ENCODE assay signal across 8 cellular contexts in the genomic region with DNA sequence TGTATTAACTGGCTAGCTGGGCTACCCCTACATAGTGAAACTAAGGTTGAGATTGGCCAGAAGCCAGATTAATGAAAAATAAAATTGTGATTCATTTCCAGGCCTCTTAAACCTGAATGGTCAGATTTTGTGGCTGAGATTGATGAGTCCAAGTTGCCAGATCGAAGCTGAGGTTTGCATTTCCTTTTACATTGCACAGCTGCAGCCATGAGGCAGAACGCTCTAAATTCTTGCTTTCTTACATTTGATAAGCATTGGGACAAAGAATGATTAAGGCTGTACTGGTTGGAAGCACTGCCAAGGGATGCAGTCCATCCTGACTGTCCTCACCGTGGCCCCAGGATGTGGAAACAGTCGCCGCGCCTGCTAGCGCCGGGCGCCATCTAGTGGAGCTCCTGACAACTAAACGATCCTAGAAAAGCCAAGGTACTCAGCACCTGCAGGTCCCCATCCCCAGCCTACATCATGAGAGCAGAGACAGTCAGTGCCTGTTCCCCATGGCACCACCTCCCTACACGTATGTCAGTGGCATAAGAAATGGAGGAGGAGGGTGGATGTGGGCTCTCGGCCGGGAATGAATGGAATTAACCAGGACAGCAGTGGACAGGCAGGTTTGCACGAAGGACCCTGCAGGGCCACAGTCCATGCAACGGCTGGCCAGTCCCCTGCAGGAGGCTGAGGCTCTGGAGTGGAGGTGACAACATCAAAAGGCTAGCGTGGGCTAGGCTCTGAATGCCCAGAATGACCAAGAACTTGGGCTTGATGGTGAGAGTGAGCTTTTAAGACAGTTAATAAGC. TPM values are rescaled to one million over a fixed set of nuclear protein-coding genes. Genes with fewer than 3 reads are reported as not detected.
DNase-seq lines count a peak whose midpoint lies in the region; ATAC-seq and TF ChIP-seq lines count a peak whose summit lies in the region.

No MANE protein-coding gene starts in this region.

- H3K36me3 ChIP-seq in mammary epithelial cell (ENCODE audit: insufficient read depth, low read length): peaks cover 26% of the 10 kb centered on the region

- CTCF ChIA-PET in activated B cell treated with CpG ODN at 0.5 μM for 24 hours (lab: Charles Lee) (interaction anchor here (0.9 to 6.3 kb wide), 20 partner anchors 9 to 1000 kb away, joined by 3 to 130 read pairs (median 4); partner anchors contain the start of gene PSMG4), mammary epithelial cell (lab: Charles Lee; ENCODE audit: low non-redundant PET) (interaction anchor here (0.6 to 0.7 kb wide), 6 partner anchors 33 to 473 kb away, joined by 3 to 6 read pairs (median 4); partner anchors contain the start of gene SLC22A23)

- H3K4me3 ChIP-seq in mammary epithelial cell (replicated peaks in 1 of 3; ENCODE audit: insufficient read depth in 1 of 3, low read depth in 2 of 3, low read length in 3 of 3): no peak overlapping the region

- no peaks in the 10 kb centered on the region for H3K27me3 ChIP-seq in mammary epithelial cell (ENCODE audit: insufficient read depth, low read length)

- peaks cover 2% of the 10 kb centered on the region for H3K4me1 Mint-ChIP-seq in activated B cell treated with CpG ODN at 0.5 μM for 24 hours

- TF ChIP-seq CTCF in activated B cell treated with CpG ODN at 0.5 μM for 24 hours (IDR thresholded peaks at IDR 0.05) (no peak), mammary epithelial cell (conservative IDR thresholded peaks at IDR 0.05 in 1 of 2, IDR thresholded peaks at IDR 0.05 in 1 of 2; ENCODE audit: extremely low read depth in 1 of 2, insufficient read depth in 1 of 2, low read depth in 1 of 2, low read length in 2 of 2) (peak; percentile 68 to 98)

- H3K9ac ChIP-seq in mammary epithelial cell (ENCODE audit: insufficient read depth, low read length): no peak overlapping the region

- H3K27me3 Mint-ChIP-seq in activated B cell treated with CpG ODN at 0.5 μM for 24 hours: peaks cover 2% of the 10 kb centered on the region

- H3K4me1 ChIP-seq in mammary epithelial cell (ENCODE audit: insufficient read depth, low read length): peaks cover 12% of the 10 kb centered on the region

- ATAC-seq in GM21529 (IDR thresholded peaks at IDR 0.05; ENCODE audit: unreplicated experiment): peak; percentile 59
- ATAC-seq in activated B cell treated with CpG ODN at 0.5 μM for 24 hours (ENCODE audit: low read depth): peak; percentile 61
- no peak for ATAC-seq in HG03139 (IDR thresholded peaks at IDR 0.05; ENCODE audit: unreplicated experiment)

- dilution Hi-C loops in mammary epithelial cell (cut with HindIII; ENCODE audit: low sequenced_read_pairs): no loop called here

- H3K9me3 Mint-ChIP-seq in activated B cell treated with CpG ODN at 0.5 μM for 24 hours: peaks cover 3% of the 10 kb centered on the region

- H3K4me3 Mint-ChIP-seq in activated B cell treated with CpG ODN at 0.5 μM for 24 hours: no peak overlapping the region

- no peak overlapping the region for H3K27ac ChIP-seq in mammary epithelial cell (ENCODE audit: insufficient read depth, low read depth, low read length)

- BruUV-seq in mammary epithelial cell (replicated peaks; lab: Mats Ljungman, UMichigan): no TSS peak

- intact Hi-C loops in activated B cell treated with CpG ODN at 0.5 μM for 24 hours (cut with micrococcal nuclease): loop anchor here (1.0 to 5.0 kb wide), 3 partner anchors 275 to 735 kb away; partner anchors contain the start of genes NQO2 and SLC22A23
- intact Hi-C loops in mammary epithelial cell (cut with micrococcal nuclease): loop anchor here (1.0 to 5.0 kb wide), 7 partner anchors 120 to 605 kb away; no protein-coding TSS in a partner anchor

- no peaks in the 10 kb centered on the region for H4K20me1 ChIP-seq in mammary epithelial cell (ENCODE audit: insufficient read depth, low read length)

- peaks cover 97% of the 10 kb centered on the region for H3K79me2 ChIP-seq in mammary epithelial cell (ENCODE audit: insufficient read depth, low read length)

- 9% methylated on average over 10 of the region's 16 CpGs for WGBS in mammary epithelial cell (ENCODE audit: low coverage, missing lambda C conversion rate)

- peaks cover 39% of the 10 kb centered on the region for H3K36me3 Mint-ChIP-seq in activated B cell treated with CpG ODN at 0.5 μM for 24 hours (ENCODE audit: low read depth)

- H3K4me2 ChIP-seq in mammary epithelial cell (ENCODE audit: insufficient read depth, low read depth, low read length): peak overlapping the region; percentile 7

- in situ Hi-C loops in mammary epithelial cell (cut with MboI; ENCODE audit: low sequenced_read_pairs in 2 of 2): loop anchor here (5.0 to 10.0 kb wide), 3 partner anchors 280 to 450 kb away; no protein-coding TSS in a partner anchor

- peaks cover 6% of the 10 kb centered on the region for H3K9me3 ChIP-seq in mammary epithelial cell (replicated peaks; ENCODE audit: insufficient read depth, low read length)

- H3K27ac Mint-ChIP-seq in activated B cell treated with CpG ODN at 0.5 μM for 24 hours: no peak overlapping the region

- DNase-seq in AG08396 (ENCODE audit: low spot score): peak; percentile 76
- peak; percentile 52 for DNase-seq in NCI-H2171 (lab: John Stamatoyannopoulos, UW)
- DNase-seq in activated B cell treated with CpG ODN at 0.5 μM for 24 hours: peak; percentile 54
- DNase-seq in mammary epithelial cell: peak; percentile 70
- DNase-seq in kidney tubule cell (ENCODE audit: low spot score): peak; percentile 71
- DNase-seq in stimulated activated CD4-positive, alpha-beta T cell treated with anti-CD3 and anti-CD28 coated beads, Interleukin-1b, Interleukin-23, amount 100 ng/mL, for 48 hours: peak; percentile 53

- no peak overlapping the region for H2AFZ ChIP-seq in mammary epithelial cell (ENCODE audit: low read depth, low read length)

- POLR2A ChIA-PET in activated B cell treated with CpG ODN at 0.5 μM for 24 hours (lab: Charles Lee): interaction anchor here (1.1 to 1.2 kb wide), 2 partner anchors 14 to 453 kb away, joined by 3 to 4 read pairs; no protein-coding TSS in a partner anchor

RNA-seq across cellular contexts. Expression of gene PXDC1, which starts 19.0 kb away (rescaled TPM):
- 3.8 and 3.9 TPM in 2 replicates for total RNA-seq in activated B cell treated with CpG ODN at 0.5 μM for 24 hours
- total RNA-seq in mammary epithelial cell: 100 to 1,000 TPM in 1 of 2 donors, 10 to 100 TPM in 1; 40.4 to 180 TPM
- polyA plus RNA-seq in mammary epithelial cell: 12.1 TPM
- 10.3 TPM for polyA minus RNA-seq in mammary epithelial cell
